ENCODE assay signal across 19 cellular contexts in genomic region chr1:41609166-41609883, GRCh38.
"Had no signal": no experiment of that assay in that cellular context is flagged by ENCODE, and none has a peak within 500 bp of the region (broad histone marks: within the 10 kb centered on the region; RNA-seq: fewer than 3 reads in every experiment).

No MANE protein-coding gene starts in this region.

- H3K27ac Mint-ChIP-seq: naive thymus-derived CD4-positive, alpha-beta T cell had no signal

- H3K4me1 Mint-ChIP-seq: neural crest cell had no signal

- H3K27me3 Mint-ChIP-seq: naive thymus-derived CD4-positive, alpha-beta T cell had no signal

- ATAC-seq: activated naive CD4-positive, alpha-beta T cell treated with anti-CD3 and anti-CD28 coated beads, Interleukin-2, amount 50 U/mL, for 72 hours; naive thymus-derived CD4-positive, alpha-beta T cell; SK-N-SH treated with all-trans-retinoic acid at 6 μM for 48 hours; upper lobe of right lung had no signal

- H3K4me3 Mint-ChIP-seq: naive thymus-derived CD4-positive, alpha-beta T cell; neural crest cell had no signal

- DNase-seq: activated CD4-positive, alpha-beta T cell treated with anti-CD3 and anti-CD28 coated beads, Interleukin-2, amount 50 U/mL, for 1 hour; activated CD4-positive, CD25-positive, alpha-beta regulatory T cell treated with anti-CD3 and anti-CD28 coated beads, Interleukin-2, amount 50 U/mL, for 72 hours; activated effector memory CD4-positive, alpha-beta T cell treated with Interleukin-2 at 50 U/mL for 16 hours; amniotic stem cell; heart left ventricle; left cardiac atrium; mesendoderm; retina; stimulated activated CD4-positive, alpha-beta T cell treated with anti-CD3 and anti-CD28 coated beads, Interleukin-2, amount 100 ng/mL, for 48 hours; stimulated activated CD8-positive, alpha-beta memory T cell treated with anti-CD3 and anti-CD28 coated beads, Interleukin-4, amount 100 ng/mL, for 48 hours; stimulated activated naive CD4-positive, alpha-beta T cell treated with Interleukin-2 at 50 U/mL for 16 hours; substantia nigra; thyroid gland; upper lobe of right lung; WERI-Rb-1 had no signal

- H3K9me3 Mint-ChIP-seq: neural crest cell had no signal
